In the genomic region with DNA sequence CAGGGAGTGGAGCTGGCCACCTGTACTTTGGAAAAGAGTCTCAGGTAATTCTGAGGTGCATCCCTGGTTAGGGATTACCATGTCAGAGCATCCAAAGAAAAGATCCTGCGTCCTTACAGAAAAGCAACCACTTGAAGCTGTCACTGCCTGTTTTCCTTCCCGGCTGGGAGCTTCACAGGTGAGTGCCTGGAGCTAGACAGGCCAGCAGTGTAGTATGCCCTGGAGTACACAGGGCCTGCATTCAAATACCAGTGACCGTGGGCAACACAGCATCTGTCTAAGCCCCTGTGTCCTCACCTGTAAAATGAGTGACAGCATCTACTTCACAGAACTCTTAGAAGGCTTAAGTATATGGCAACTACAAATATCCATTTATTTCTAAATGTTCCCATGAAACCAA, we compare ENCODE assay signal across 35 cellular contexts. TPM values are rescaled to one million over a fixed set of nuclear protein-coding genes. Genes with fewer than 3 reads are reported as not detected.
"Had no signal": no experiment of that assay in that cellular context is flagged by ENCODE, and none has a peak within 500 bp of the region (broad histone marks: within the 10 kb centered on the region; RNA-seq: fewer than 3 reads in every experiment).

No MANE protein-coding gene starts in this region.

- H3K27me3 ChIP-seq: adrenal gland had no signal

- H3K27ac ChIP-seq: adrenal gland, VCaP had no signal

- H3K4me3 ChIP-seq: adrenal gland had no signal

- H3K9me3 ChIP-seq: adrenal gland had no signal

- H3K36me3 ChIP-seq: adrenal gland had no signal

- H3K27ac Mint-ChIP-seq: activated B cell treated with CpG ODN at 0.5 μM for 24 hours; activated CD4-positive, alpha-beta memory T cell treated with anti-CD3 and anti-CD28 coated beads for 36 hours; activated CD4-positive, alpha-beta T cell treated with anti-CD3 and anti-CD28 coated beads, Interleukin-2, amount 10 ng/mL, durations not matched to agents 24 days and 14 days; activated CD8-positive, alpha-beta T cell treated with anti-CD3 and anti-CD28 coated beads for 36 hours; activated naive CD4-positive, alpha-beta T cell treated with anti-CD3 and anti-CD28 coated beads for 36 hours; activated naive CD4-positive, alpha-beta T cell treated with anti-CD3 and anti-CD28 coated beads, Interleukin-2, amount 50 U/mL, for 72 hours; activated naive CD8-positive, alpha-beta T cell treated with anti-CD3 and anti-CD28 coated beads for 36 hours; activated T-cell treated with anti-CD3 and anti-CD28 coated beads, Interleukin-2, amount 50 U/mL, for 72 hours; activated T-helper 1 cell treated with anti-CD3 and anti-CD28 coated beads, Interleukin-12 subunit alpha, Interleukin-12 subunit beta, Interleukin-2, Interleukin-4 antibody, amounts not matched to agents 30 ng/mL and 10 ng/mL and 1 ng/mL, durations not matched to agents 14 hours and 24 hours and 36 hours; activated T-helper 17 cell treated with anti-CD3 and anti-CD28 coated beads, Interleukin-2, amount 50 U/mL, for 72 hours; T-helper 1 cell treated with Interleukin-12 subunit alpha and Interleukin-12 subunit beta and Interleukin-4 antibody, amounts not matched to agents 30 μg/mL and 1 μg/mL, for 36 hours; T-helper 2 cell treated with Interferon-gamma antibody and Interleukin-4, amounts not matched to agents 5 μg/mL and 100 μg/mL, for 36 hours had no signal

- ATAC-seq: activated CD8-positive, alpha-beta T cell treated with anti-CD3 and anti-CD28 coated beads for 36 hours; activated naive CD4-positive, alpha-beta T cell treated with anti-CD3 and anti-CD28 coated beads, Interleukin-2, amount 50 U/mL, for 72 hours; activated T-cell treated with anti-CD3 and anti-CD28 coated beads, Interleukin-2, amount 50 U/mL, for 4 hours; activated T-cell treated with anti-CD3 and anti-CD28 coated beads, Interleukin-2, amount 50 U/mL, for 72 hours; activated T-helper 17 cell treated with anti-CD3 and anti-CD28 coated beads, Interleukin-2, amount 50 U/mL, for 72 hours had no signal

- H3K4me1 Mint-ChIP-seq: activated B cell treated with CpG ODN at 0.5 μM for 24 hours; activated CD4-positive, alpha-beta T cell treated with anti-CD3 and anti-CD28 coated beads, Interleukin-2, amount 10 ng/mL, durations not matched to agents 24 days and 14 days; activated naive CD8-positive, alpha-beta T cell treated with anti-CD3 and anti-CD28 coated beads for 36 hours; activated T-helper 17 cell treated with anti-CD3 and anti-CD28 coated beads, Interleukin-2, amount 50 U/mL, for 72 hours; brain; central memory CD8-positive, alpha-beta T cell had no signal

- DNase-seq: activated B cell treated with CpG ODN at 0.5 μM for 24 hours; activated CD4-positive, alpha-beta memory T cell treated with anti-CD3 and anti-CD28 coated beads for 36 hours; activated CD4-positive, alpha-beta T cell treated with anti-CD3 and anti-CD28 coated beads for 4 hours; activated CD4-positive, alpha-beta T cell treated with anti-CD3 and anti-CD28 coated beads, Interleukin-2, amount 10 ng/mL, durations not matched to agents 24 days and 14 days; activated CD4-positive, alpha-beta T cell treated with anti-CD3 and anti-CD28 coated beads, Interleukin-2, amount 50 U/mL, for 1 hour; activated CD4-positive, alpha-beta T cell treated with anti-CD3 and anti-CD28 coated beads, Interleukin-2, amount 50 U/mL, for 4 hours; activated CD4-positive, CD25-positive, alpha-beta regulatory T cell treated with anti-CD3 and anti-CD28 coated beads, Interleukin-2, amount 50 U/mL, for 72 hours; activated CD8-positive, alpha-beta memory T cell treated with anti-CD3 and anti-CD28 coated beads, Interleukin-2, amount 50 U/mL, for 4 hours; activated CD8-positive, alpha-beta T cell treated with anti-CD3 and anti-CD28 coated beads for 36 hours; activated effector memory CD4-positive, alpha-beta T cell treated with anti-CD3 and anti-CD28 coated beads, Interleukin-2, amount 50 U/mL, for 16 hours; activated gamma-delta T cell treated with Interleukin-2 at 50 U/mL for 16 hours; activated naive CD4-positive, alpha-beta T cell; activated naive CD4-positive, alpha-beta T cell treated with anti-CD3 and anti-CD28 coated beads for 36 hours; activated naive CD4-positive, alpha-beta T cell treated with anti-CD3 and anti-CD28 coated beads, Interleukin-2, amount 50 U/mL, for 16 hours; activated naive CD8-positive, alpha-beta T cell treated with anti-CD3 and anti-CD28 coated beads for 36 hours; activated T-cell treated with anti-CD3 and anti-CD28 coated beads for 4 hours; activated T-cell treated with anti-CD3 and anti-CD28 coated beads, Interleukin-2, amount 50 U/mL, for 1 hour; activated T-cell treated with anti-CD3 and anti-CD28 coated beads, Interleukin-2, amount 50 U/mL, for 4 hours; activated T-cell treated with anti-CD3 and anti-CD28 coated beads, Interleukin-2, amount 50 U/mL, for 72 hours; adrenal gland; amniotic stem cell; aorta; caudate nucleus; cerebellar nuclear complex; T-helper 1 cell; T-helper 2 cell; T-helper 9 cell had no signal

- H3K4me1 ChIP-seq: adrenal gland had no signal

- H3K4me3 Mint-ChIP-seq: activated B cell treated with CpG ODN at 0.5 μM for 24 hours; activated CD4-positive, alpha-beta memory T cell treated with anti-CD3 and anti-CD28 coated beads for 36 hours; activated CD4-positive, alpha-beta T cell treated with anti-CD3 and anti-CD28 coated beads, Interleukin-2, amount 10 ng/mL, durations not matched to agents 24 days and 14 days; activated CD8-positive, alpha-beta T cell treated with anti-CD3 and anti-CD28 coated beads for 36 hours; activated naive CD4-positive, alpha-beta T cell treated with anti-CD3 and anti-CD28 coated beads for 36 hours; activated naive CD8-positive, alpha-beta T cell treated with anti-CD3 and anti-CD28 coated beads for 36 hours; activated T-cell treated with anti-CD3 and anti-CD28 coated beads, Interleukin-2, amount 50 U/mL, for 4 hours; activated T-cell treated with anti-CD3 and anti-CD28 coated beads, Interleukin-2, amount 50 U/mL, for 72 hours; activated T-helper 1 cell treated with anti-CD3 and anti-CD28 coated beads, Interleukin-12 subunit alpha, Interleukin-12 subunit beta, Interleukin-2, Interleukin-4 antibody, amounts not matched to agents 30 ng/mL and 10 ng/mL and 1 ng/mL, durations not matched to agents 14 hours and 24 hours and 36 hours; activated T-helper 17 cell treated with anti-CD3 and anti-CD28 coated beads, Interleukin-2, amount 50 U/mL, for 72 hours; brain; central memory CD8-positive, alpha-beta T cell; T-helper 1 cell treated with Interleukin-12 subunit alpha and Interleukin-12 subunit beta and Interleukin-4 antibody, amounts not matched to agents 30 μg/mL and 1 μg/mL, for 36 hours; T-helper 2 cell treated with Interferon-gamma antibody and Interleukin-4, amounts not matched to agents 5 μg/mL and 100 μg/mL, for 36 hours had no signal

- H3K9me3 Mint-ChIP-seq: activated B cell treated with CpG ODN at 0.5 μM for 24 hours; activated CD4-positive, alpha-beta memory T cell treated with anti-CD3 and anti-CD28 coated beads for 36 hours; activated CD4-positive, alpha-beta T cell treated with anti-CD3 and anti-CD28 coated beads, Interleukin-2, amount 10 ng/mL, durations not matched to agents 24 days and 14 days; activated CD8-positive, alpha-beta T cell treated with anti-CD3 and anti-CD28 coated beads for 36 hours; activated naive CD4-positive, alpha-beta T cell treated with anti-CD3 and anti-CD28 coated beads for 36 hours; activated naive CD4-positive, alpha-beta T cell treated with anti-CD3 and anti-CD28 coated beads, Interleukin-2, amount 50 U/mL, for 72 hours; activated naive CD8-positive, alpha-beta T cell treated with anti-CD3 and anti-CD28 coated beads for 36 hours; activated T-cell treated with anti-CD3 and anti-CD28 coated beads, Interleukin-2, amount 50 U/mL, for 4 hours; activated T-cell treated with anti-CD3 and anti-CD28 coated beads, Interleukin-2, amount 50 U/mL, for 72 hours; activated T-helper 1 cell treated with anti-CD3 and anti-CD28 coated beads, Interleukin-12 subunit alpha, Interleukin-12 subunit beta, Interleukin-2, Interleukin-4 antibody, amounts not matched to agents 30 ng/mL and 10 ng/mL and 1 ng/mL, durations not matched to agents 14 hours and 24 hours and 36 hours; activated T-helper 17 cell treated with anti-CD3 and anti-CD28 coated beads, Interleukin-2, amount 50 U/mL, for 72 hours; brain; central memory CD8-positive, alpha-beta T cell; T-helper 1 cell treated with Interleukin-12 subunit alpha and Interleukin-12 subunit beta and Interleukin-4 antibody, amounts not matched to agents 30 μg/mL and 1 μg/mL, for 36 hours; T-helper 2 cell treated with Interferon-gamma antibody and Interleukin-4, amounts not matched to agents 5 μg/mL and 100 μg/mL, for 36 hours had no signal

- H3K27me3 Mint-ChIP-seq: brain had no signal

- H3K36me3 Mint-ChIP-seq: activated CD4-positive, alpha-beta memory T cell treated with anti-CD3 and anti-CD28 coated beads for 36 hours; activated naive CD4-positive, alpha-beta T cell treated with anti-CD3 and anti-CD28 coated beads, Interleukin-2, amount 50 U/mL, for 72 hours; activated naive CD8-positive, alpha-beta T cell treated with anti-CD3 and anti-CD28 coated beads for 36 hours had no signal

RNA-seq across cellular contexts. Expression of gene DZIP1, which starts 29.0 kb away (rescaled TPM):
- total RNA-seq: activated B cell treated with CpG ODN at 0.5 μM for 24 hours; activated T-helper 17 cell treated with anti-CD3 and anti-CD28 coated beads, Interleukin-2, amount 50 U/mL, for 72 hours had no signal
